Comparison of ENCODE assay signal across 24 cellular contexts in genomic region chr13:74683411-74683810, GRCh38.
DNase-seq lines count a peak whose midpoint lies in the region; ATAC-seq and TF ChIP-seq lines count a peak whose summit lies in the region.
"Had no signal": no experiment of that assay in that cellular context is flagged by ENCODE, and none has a peak within 500 bp of the region (broad histone marks: within the 10 kb centered on the region; RNA-seq: fewer than 3 reads in every experiment).

No MANE protein-coding gene starts in this region.

- H3K9me3 ChIP-seq in OCI-LY1 (ENCODE audit: low read length) (no peaks in the 10 kb centered on the region), endodermal cell (ENCODE audit: control insufficient read depth, low read length) (peaks cover 18% of the 10 kb centered on the region)
- H3K9me3 ChIP-seq: gastrocnemius medialis, SJSA1 had no signal

- no peak overlapping the region for H2BK15ac ChIP-seq in mesendoderm (replicated peaks; ENCODE audit: low read depth)

- no peaks in the 10 kb centered on the region for H3K79me2 ChIP-seq in OCI-LY1 (ENCODE audit: insufficient read depth, low read length)
- H3K79me2 ChIP-seq in mesendoderm (ENCODE audit: control insufficient read depth, insufficient read depth, low read length): no peaks in the 10 kb centered on the region

- H3K4me1 ChIP-seq in OCI-LY1 (ENCODE audit: insufficient read depth, low read length, severe bottlenecking) (no peaks in the 10 kb centered on the region), endodermal cell (ENCODE audit: control insufficient read depth, insufficient read depth, low read length) (no peaks in the 10 kb centered on the region), mesendoderm (ENCODE audit: control insufficient read depth, low read depth, low read length) (no peaks in the 10 kb centered on the region)
- H3K4me1 ChIP-seq: BLaER1 treated with 17β-estradiol and CSF1 and Interleukin-3, amounts not matched to agents 10 nM and 100 nM; left lung; SJSA1 had no signal

- no peak overlapping the region for H4K8ac ChIP-seq in mesendoderm (ENCODE audit: low read depth, low read length)

- no peaks in the 10 kb centered on the region for H3F3A ChIP-seq in OCI-LY1 (ENCODE audit: insufficient read depth, low read length)

- peaks cover 13% of the 10 kb centered on the region for H3K9me3 Mint-ChIP-seq in endodermal cell
- peaks cover 12% of the 10 kb centered on the region for H3K9me3 Mint-ChIP-seq in activated naive CD8-positive, alpha-beta T cell treated with anti-CD3 and anti-CD28 coated beads, Interleukin-2, amount 50 U/mL, for 24 hours

- no peak overlapping the region for H3K4me2 ChIP-seq in OCI-LY1 (ENCODE audit: low read length)
- H3K4me2 ChIP-seq in mesendoderm (ENCODE audit: low read length): no peak overlapping the region
- H3K4me2 ChIP-seq: BLaER1 treated with 17β-estradiol and CSF1 and Interleukin-3, amounts not matched to agents 10 nM and 100 nM; KMS-11 had no signal

- no peak overlapping the region for H2BK5ac ChIP-seq in mesendoderm (ENCODE audit: low read length)

- no peaks in the 10 kb centered on the region for H3K79me1 ChIP-seq in mesendoderm (ENCODE audit: low read length)

- H3K18ac ChIP-seq in mesendoderm (ENCODE audit: low read length): no peak overlapping the region

- no peak overlapping the region for H3K56ac ChIP-seq in mesendoderm (ENCODE audit: low read length)

- H4K20me1 ChIP-seq in OCI-LY1 (ENCODE audit: insufficient read depth, low read length): no peaks in the 10 kb centered on the region
- H4K20me1 ChIP-seq: BLaER1 treated with 17β-estradiol and CSF1 and Interleukin-3, amounts not matched to agents 10 nM and 100 nM had no signal

- H3K27me3 ChIP-seq in OCI-LY1 (ENCODE audit: insufficient read depth, low read length): no peaks in the 10 kb centered on the region
- H3K27me3 ChIP-seq in endodermal cell (ENCODE audit: control insufficient read depth, insufficient read depth, low read length, poor library complexity, severe bottlenecking): no peaks in the 10 kb centered on the region
- no peaks in the 10 kb centered on the region for H3K27me3 ChIP-seq in mesendoderm (ENCODE audit: insufficient read depth, low read length, poor library complexity)
- H3K27me3 ChIP-seq: BLaER1 treated with 17β-estradiol and CSF1 and Interleukin-3, amounts not matched to agents 10 nM and 100 nM; gastrocnemius medialis; left lung; neutrophil; SJSA1 had no signal

- H3K23ac ChIP-seq in mesendoderm (ENCODE audit: low read length): no peak overlapping the region

- WGBS in endodermal cell (ENCODE audit: insufficient coverage in 1 of 2, insufficient read length in 1 of 2), 2 experiments: 82 to 100% methylated on average over 1 of the region's 1 CpG
- WGBS in mesendoderm (ENCODE audit: extremely low coverage, insufficient coverage, low lambda C conversion rate): no CpG with 5 or more reads among the region's 1 CpG

- no peak overlapping the region for H3K4ac ChIP-seq in mesendoderm (ENCODE audit: low read depth, low read length)

- peaks cover 3% of the 10 kb centered on the region for H3K36me3 Mint-ChIP-seq in endodermal cell (ENCODE audit: low read depth)
- no peaks in the 10 kb centered on the region for H3K36me3 Mint-ChIP-seq in activated naive CD8-positive, alpha-beta T cell treated with anti-CD3 and anti-CD28 coated beads, Interleukin-2, amount 50 U/mL, for 24 hours (ENCODE audit: low read depth)
- H3K36me3 Mint-ChIP-seq: stimulated activated memory B cell treated with anti-CD40 and anti-IgM and Interleukin-4, amounts not matched to agents 10 μg/mL and 1 μg/mL and 100 μg/mL, for 72 hours had no signal

- TF ChIP-seq CTCF in OCI-LY1 (IDR thresholded peaks at IDR 0.05; ENCODE audit: low read length): peak; percentile 16; the same call in 1 of the 2 replicates
- TF ChIP-seq CTCF in endodermal cell (conservative IDR thresholded peaks at IDR 0.05): peak; percentile 74

- no peak overlapping the region for H3K27ac ChIP-seq in OCI-LY1 (ENCODE audit: low read depth, low read length, poor library complexity, severe bottlenecking)
- no peak overlapping the region for H3K27ac ChIP-seq in endodermal cell (ENCODE audit: low read depth, low read length)
- no peak overlapping the region for H3K27ac ChIP-seq in mesendoderm (ENCODE audit: low read depth, low read length)
- H3K27ac ChIP-seq: 22Rv1; BLaER1 treated with 17β-estradiol and CSF1 and Interleukin-3, amounts not matched to agents 10 nM and 100 nM; gastrocnemius medialis; KMS-11; left lung; neutrophil; SJSA1 had no signal

- ATAC-seq in activated naive CD8-positive, alpha-beta T cell treated with anti-CD3 and anti-CD28 coated beads, Interleukin-2, amount 50 U/mL, for 24 hours: no peak
- ATAC-seq: activated CD4-positive, alpha-beta T cell treated with anti-CD3 and anti-CD28 coated beads for 36 hours; gastrocnemius medialis; left lung; stimulated activated memory B cell treated with anti-CD40 and anti-IgM and Interleukin-4, amounts not matched to agents 10 μg/mL and 1 μg/mL and 100 μg/mL, for 72 hours had no signal

- no peak overlapping the region for H2AFZ ChIP-seq in OCI-LY1 (ENCODE audit: low read length)

- no peaks in the 10 kb centered on the region; the same call in 1 of the 2 replicates for H3K9me2 ChIP-seq in OCI-LY1 (ENCODE audit: low read depth, low read length)

- no peaks in the 10 kb centered on the region for H3K27me3 Mint-ChIP-seq in endodermal cell (ENCODE audit: insufficient read depth)
- peaks cover 2% of the 10 kb centered on the region for H3K27me3 Mint-ChIP-seq in activated naive CD8-positive, alpha-beta T cell treated with anti-CD3 and anti-CD28 coated beads, Interleukin-2, amount 50 U/mL, for 24 hours
- H3K27me3 Mint-ChIP-seq: activated CD4-positive, alpha-beta T cell treated with anti-CD3 and anti-CD28 coated beads for 36 hours; stimulated activated memory B cell treated with anti-CD40 and anti-IgM and Interleukin-4, amounts not matched to agents 10 μg/mL and 1 μg/mL and 100 μg/mL, for 72 hours had no signal

- H3K4me1 Mint-ChIP-seq in endodermal cell: no peaks in the 10 kb centered on the region
- H3K4me1 Mint-ChIP-seq in activated naive CD8-positive, alpha-beta T cell treated with anti-CD3 and anti-CD28 coated beads, Interleukin-2, amount 50 U/mL, for 24 hours: no peaks in the 10 kb centered on the region
- H3K4me1 Mint-ChIP-seq: activated CD4-positive, alpha-beta T cell treated with anti-CD3 and anti-CD28 coated beads for 36 hours; stimulated activated memory B cell treated with anti-CD40 and anti-IgM and Interleukin-4, amounts not matched to agents 10 μg/mL and 1 μg/mL and 100 μg/mL, for 72 hours had no signal

- no peak overlapping the region for H3K27ac Mint-ChIP-seq in endodermal cell
- no peak overlapping the region for H3K27ac Mint-ChIP-seq in activated naive CD8-positive, alpha-beta T cell treated with anti-CD3 and anti-CD28 coated beads, Interleukin-2, amount 50 U/mL, for 24 hours
- H3K27ac Mint-ChIP-seq: activated CD4-positive, alpha-beta T cell treated with anti-CD3 and anti-CD28 coated beads for 36 hours; stimulated activated memory B cell treated with anti-CD40 and anti-IgM and Interleukin-4, amounts not matched to agents 10 μg/mL and 1 μg/mL and 100 μg/mL, for 72 hours had no signal

- no peak overlapping the region for H2AK5ac ChIP-seq in mesendoderm (ENCODE audit: low read length)

- no peak overlapping the region for H4K5ac ChIP-seq in mesendoderm (ENCODE audit: low read length)

- no peak overlapping the region for H2BK120ac ChIP-seq in mesendoderm (ENCODE audit: low read depth, low read length)

- H3K36me3 ChIP-seq in OCI-LY1 (ENCODE audit: insufficient read depth, low read length) (no peaks in the 10 kb centered on the region), endodermal cell (ENCODE audit: control insufficient read depth, insufficient read depth, low read length) (no peaks in the 10 kb centered on the region), mesendoderm (ENCODE audit: control insufficient read depth, insufficient read depth, low read length) (no peaks in the 10 kb centered on the region)
- H3K36me3 ChIP-seq: BLaER1 treated with 17β-estradiol and CSF1 and Interleukin-3, amounts not matched to agents 10 nM and 100 nM; gastrocnemius medialis; left lung; neutrophil; SJSA1 had no signal

- no peak overlapping the region for H3K4me3 Mint-ChIP-seq in endodermal cell
- H3K4me3 Mint-ChIP-seq in activated naive CD8-positive, alpha-beta T cell treated with anti-CD3 and anti-CD28 coated beads, Interleukin-2, amount 50 U/mL, for 24 hours: no peak overlapping the region
- H3K4me3 Mint-ChIP-seq: activated CD4-positive, alpha-beta T cell treated with anti-CD3 and anti-CD28 coated beads for 36 hours; stimulated activated memory B cell treated with anti-CD40 and anti-IgM and Interleukin-4, amounts not matched to agents 10 μg/mL and 1 μg/mL and 100 μg/mL, for 72 hours had no signal

- DNase-seq in DMS53 (lab: John Stamatoyannopoulos, UW) (peak; percentile 0), DMS53 treated with DMSO at 0.1 percent for 48 hours (lab: John Stamatoyannopoulos, UW; ENCODE audit: unreplicated experiment) (no peak), endodermal cell (peak; percentile 51), mesendoderm (peak; percentile 19), hepatic stellate cell (ENCODE audit: low spot score) (no peak), ecto neural progenitor cell (ENCODE audit: low spot score) (no peak)
- DNase-seq in activated naive CD8-positive, alpha-beta T cell treated with anti-CD3 and anti-CD28 coated beads, Interleukin-2, amount 50 U/mL, for 24 hours: no peak
- DNase-seq: activated CD4-positive, alpha-beta T cell treated with anti-CD3 and anti-CD28 coated beads for 36 hours; activated effector memory CD4-positive, alpha-beta T cell treated with Interleukin-2 at 50 U/mL for 16 hours; amniotic stem cell; gastrocnemius medialis; H7; left lung; NCI-H1092 treated with DMSO at 0.1 percent for 48 hours; NCI-H524 treated with DMSO at 0.1 percent for 48 hours; retina; stimulated activated CD4-positive, alpha-beta T cell treated with anti-CD3 and anti-CD28 coated beads, Interleukin-15, amount 100 ng/mL, for 24 hours had no signal

- no peak overlapping the region for H3K4me3 ChIP-seq in OCI-LY1 (ENCODE audit: low read depth, low read length, poor library complexity, severe bottlenecking)
- no peak overlapping the region for H3K4me3 ChIP-seq in endodermal cell (ENCODE audit: low read length)
- H3K4me3 ChIP-seq in mesendoderm (ENCODE audit: low read length): no peak overlapping the region
- H3K4me3 ChIP-seq: BLaER1 treated with 17β-estradiol and CSF1 and Interleukin-3, amounts not matched to agents 10 nM and 100 nM; gastrocnemius medialis; left lung; SJSA1 had no signal

- H3K9ac ChIP-seq in OCI-LY1 (ENCODE audit: low read length) (no peak overlapping the region), endodermal cell (ENCODE audit: extremely low read depth, low read length, poor library complexity, severe bottlenecking) (no peak overlapping the region), mesendoderm (ENCODE audit: low read length) (no peak overlapping the region)
- H3K9ac ChIP-seq: BLaER1 treated with 17β-estradiol and CSF1 and Interleukin-3, amounts not matched to agents 10 nM and 100 nM; KMS-11 had no signal

Comparison
In these comparisons a context has a peak if more than half of its experiments do, and no peak if none do; other contexts are left out.
1. DNase-seq: peak in DMS53 (single experiment), endodermal cell (single experiment) and mesendoderm (single experiment); none in DMS53 treated with DMSO at 0.1 percent for 48 hours (single experiment), hepatic stellate cell (single experiment), activated naive CD8-positive, alpha-beta T cell treated with anti-CD3 and anti-CD28 coated beads, Interleukin-2, amount 50 U/mL, for 24 hours (single experiment) and ecto neural progenitor cell (single experiment).